ENCODE assay signal across 10 cellular contexts in genomic region chr1:42934111-42934510, GRCh38. TPM values are rescaled to one million over a fixed set of nuclear protein-coding genes. Genes with fewer than 3 reads are reported as not detected.
DNase-seq lines count a peak whose midpoint lies in the region; ATAC-seq and TF ChIP-seq lines count a peak whose summit lies in the region.
"Had no signal": no experiment of that assay in that cellular context is flagged by ENCODE, and none has a peak within 500 bp of the region (broad histone marks: within the 10 kb centered on the region; RNA-seq: fewer than 3 reads in every experiment).

No MANE protein-coding gene starts in this region.

- no peaks in the 10 kb centered on the region for H3K9me3 ChIP-seq in endodermal cell (ENCODE audit: control insufficient read depth, low read length)

- ATAC-seq in GM21526 (IDR thresholded peaks at IDR 0.05; ENCODE audit: low FRiP score, unreplicated experiment), result no peak

- CTCF ChIA-PET in RWPE1 (lab: Yijun Ruan, JAX), result no interaction called here

- H3K36me3 ChIP-seq in endodermal cell (ENCODE audit: control insufficient read depth, insufficient read depth, low read length), result peaks cover 16% of the 10 kb centered on the region

- 89 to 90% methylated on average over 3 to 5 of the region's 5 CpGs for WGBS in endodermal cell (ENCODE audit: insufficient coverage in 1 of 2, insufficient read length in 1 of 2), 2 experiments

- no peaks in the 10 kb centered on the region for H3K27me3 ChIP-seq in endodermal cell (ENCODE audit: control insufficient read depth, insufficient read depth, low read length, poor library complexity, severe bottlenecking)

- peak overlapping the region; percentile 95 for H3K27ac Mint-ChIP-seq in T-helper 1 cell treated with Interleukin-12 subunit alpha and Interleukin-12 subunit beta and Interleukin-4 antibody, amounts not matched to agents 30 μg/mL and 1 μg/mL, for 36 hours
- no peak overlapping the region for H3K27ac Mint-ChIP-seq in endodermal cell

- H3K4me1 ChIP-seq in endodermal cell (ENCODE audit: control insufficient read depth, insufficient read depth, low read length), result no peaks in the 10 kb centered on the region

- H3K27ac ChIP-seq in RWPE1, result peak overlapping the region; percentile 97
- no peak overlapping the region for H3K27ac ChIP-seq in endodermal cell (ENCODE audit: low read depth, low read length)
- peak overlapping the region in 16 of 21 experiments; percentile 14 to 98 (median 80) for H3K27ac ChIP-seq in skin epidermis
- H3K27ac ChIP-seq: WERI-Rb-1 had no signal

- H3K4me3 Mint-ChIP-seq in T-helper 1 cell treated with Interleukin-12 subunit alpha and Interleukin-12 subunit beta and Interleukin-4 antibody, amounts not matched to agents 30 μg/mL and 1 μg/mL, for 36 hours, result peak overlapping the region; percentile 48
- H3K4me3 Mint-ChIP-seq in endodermal cell, result no peak overlapping the region

- no peak for DNase-seq in T-helper 1 cell
- no peak for DNase-seq in RWPE1 (ENCODE audit: low spot score)
- DNase-seq in endodermal cell, result peak; percentile 49
- DNase-seq in stimulated activated CD4-positive, alpha-beta T cell treated with anti-CD3 and anti-CD28 coated beads, Interleukin-4, amount 100 ng/mL, for 24 hours, result no peak
- DNase-seq in foreskin fibroblast, result no peak
- DNase-seq: NCI-H187, WERI-Rb-1 had no signal

- TF ChIP-seq CTCF in RWPE1 (conservative IDR thresholded peaks at IDR 0.05; ENCODE audit: low read depth) (no peak), endodermal cell (conservative IDR thresholded peaks at IDR 0.05) (no peak), foreskin fibroblast (IDR thresholded peaks at IDR 0.05; ENCODE audit: low read depth, low read length) (no peak)

- peaks cover 59% of the 10 kb centered on the region for H3K36me3 Mint-ChIP-seq in T-helper 1 cell treated with Interleukin-12 subunit alpha and Interleukin-12 subunit beta and Interleukin-4 antibody, amounts not matched to agents 30 μg/mL and 1 μg/mL, for 36 hours (ENCODE audit: low read depth)
- peaks cover 46% of the 10 kb centered on the region for H3K36me3 Mint-ChIP-seq in endodermal cell (ENCODE audit: low read depth)

- no peak overlapping the region for H3K9ac ChIP-seq in endodermal cell (ENCODE audit: extremely low read depth, low read length, poor library complexity, severe bottlenecking)

- H3K9me3 Mint-ChIP-seq in T-helper 1 cell treated with Interleukin-12 subunit alpha and Interleukin-12 subunit beta and Interleukin-4 antibody, amounts not matched to agents 30 μg/mL and 1 μg/mL, for 36 hours, result no peaks in the 10 kb centered on the region
- no peaks in the 10 kb centered on the region for H3K9me3 Mint-ChIP-seq in endodermal cell

- H3K4me1 Mint-ChIP-seq in T-helper 1 cell treated with Interleukin-12 subunit alpha and Interleukin-12 subunit beta and Interleukin-4 antibody, amounts not matched to agents 30 μg/mL and 1 μg/mL, for 36 hours (ENCODE audit: low read depth), result peaks cover 85% of the 10 kb centered on the region
- peaks cover 9% of the 10 kb centered on the region for H3K4me1 Mint-ChIP-seq in endodermal cell

- POLR2A ChIA-PET in RWPE1 (lab: Yijun Ruan, JAX; ENCODE audit: low non-redundant PET), result no interaction called here

- no peaks in the 10 kb centered on the region for H3K27me3 Mint-ChIP-seq in T-helper 1 cell treated with Interleukin-12 subunit alpha and Interleukin-12 subunit beta and Interleukin-4 antibody, amounts not matched to agents 30 μg/mL and 1 μg/mL, for 36 hours (ENCODE audit: low read depth)
- H3K27me3 Mint-ChIP-seq in endodermal cell (ENCODE audit: insufficient read depth), result no peaks in the 10 kb centered on the region

- H3K4me3 ChIP-seq in endodermal cell (ENCODE audit: low read length) (no peak overlapping the region), skin epidermis (no peak overlapping the region), foreskin fibroblast (ENCODE audit: low read depth in 1 of 2, low read length in 2 of 2) (no peak overlapping the region)

RNA-seq across cellular contexts. Expression of gene SLC2A1, which starts 24.6 kb away (rescaled TPM):
- 10 to 100 TPM; 42.5 to 69.7 TPM for total RNA-seq in endodermal cell
- 172 TPM for polyA plus RNA-seq in endodermal cell (2013, experiment 1 of 2)
- polyA plus RNA-seq in endodermal cell (2013, experiment 2 of 2), result 136 TPM
